In the genomic region with DNA sequence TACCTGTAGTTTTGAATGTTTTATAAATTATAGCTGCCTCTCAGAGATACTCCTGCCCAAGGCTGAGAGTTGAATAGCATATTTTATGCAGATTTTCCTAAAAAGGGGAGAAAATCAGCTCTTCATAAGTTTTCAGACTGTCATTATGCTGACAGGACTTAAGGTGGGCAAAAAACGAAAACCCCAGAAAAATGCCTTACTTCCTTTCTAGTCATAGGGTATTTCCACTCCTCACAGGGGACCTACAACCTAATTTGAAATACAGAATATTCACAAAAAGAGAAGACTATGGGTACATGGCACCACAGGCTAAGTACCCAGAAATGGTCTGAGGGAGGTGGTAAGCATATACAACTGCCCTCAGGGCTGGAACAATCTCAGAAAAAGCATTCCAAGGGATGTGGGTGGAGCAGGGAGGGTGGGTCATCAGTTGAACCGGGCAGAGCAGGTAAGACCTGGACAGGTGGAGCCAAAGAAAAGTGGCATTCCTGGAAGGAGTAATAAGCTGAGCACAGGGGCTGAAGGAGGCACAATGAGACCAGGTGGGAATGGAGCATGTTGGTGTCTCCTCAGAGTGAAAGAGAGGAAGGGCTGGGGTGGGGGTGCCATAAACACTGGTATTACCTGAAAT, we compare ENCODE assay signal across 1 cellular context.
TF ChIP-seq lines count a peak whose summit lies in the region.

No MANE protein-coding gene starts in this region.

TF ChIP-seq in GM12878, 131 proteins besides CTCF, POLR2A, EP300 and RAD21:
- peak; percentile 51; the same call in 1 of the 2 replicates for TF ChIP-seq NFIC (IDR thresholded peaks at IDR 0.05; ENCODE audit: low read depth, low read length)
- TF ChIP-seq RB1 (IDR thresholded peaks at IDR 0.05; ENCODE audit: borderline replicate concordance) = no peak
- TF ChIP-seq PML (IDR thresholded peaks at IDR 0.05; ENCODE audit: low read length) = 0 out of 2 replicates have a peak, but pooled peaks have one; percentile 36
- TF ChIP-seq, protein P1, sequence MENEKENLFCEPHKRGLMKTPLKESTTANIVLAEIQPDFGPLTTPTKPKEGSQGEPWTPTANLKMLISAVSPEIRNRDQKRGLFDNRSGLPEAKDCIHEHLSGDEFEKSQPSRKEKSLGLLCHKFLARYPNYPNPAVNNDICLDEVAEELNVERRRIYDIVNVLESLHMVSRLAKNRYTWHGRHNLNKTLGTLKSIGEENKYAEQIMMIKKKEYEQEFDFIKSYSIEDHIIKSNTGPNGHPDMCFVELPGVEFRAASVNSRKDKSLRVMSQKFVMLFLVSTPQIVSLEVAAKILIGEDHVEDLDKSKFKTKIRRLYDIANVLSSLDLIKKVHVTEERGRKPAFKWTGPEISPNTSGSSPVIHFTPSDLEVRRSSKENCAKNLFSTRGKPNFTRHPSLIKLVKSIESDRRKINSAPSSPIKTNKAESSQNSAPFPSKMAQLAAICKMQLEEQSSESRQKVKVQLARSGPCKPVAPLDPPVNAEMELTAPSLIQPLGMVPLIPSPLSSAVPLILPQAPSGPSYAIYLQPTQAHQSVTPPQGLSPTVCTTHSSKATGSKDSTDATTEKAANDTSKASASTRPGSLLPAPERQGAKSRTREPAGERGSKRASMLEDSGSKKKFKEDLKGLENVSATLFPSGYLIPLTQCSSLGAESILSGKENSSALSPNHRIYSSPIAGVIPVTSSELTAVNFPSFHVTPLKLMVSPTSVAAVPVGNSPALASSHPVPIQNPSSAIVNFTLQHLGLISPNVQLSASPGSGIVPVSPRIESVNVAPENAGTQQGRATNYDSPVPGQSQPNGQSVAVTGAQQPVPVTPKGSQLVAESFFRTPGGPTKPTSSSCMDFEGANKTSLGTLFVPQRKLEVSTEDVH (IDR thresholded peaks at IDR 0.05; ENCODE audit: low read depth, partially characterized antibody) = no peak
- no peak for TF ChIP-seq TCF7 (IDR thresholded peaks at IDR 0.05; ENCODE audit: borderline replicate concordance)
- no peak for TF ChIP-seq MYC (IDR thresholded peaks at IDR 0.05; ENCODE audit: insufficient read depth, insufficient read length, insufficient replicate concordance, low read length, severe bottlenecking)
